In the genomic region with DNA sequence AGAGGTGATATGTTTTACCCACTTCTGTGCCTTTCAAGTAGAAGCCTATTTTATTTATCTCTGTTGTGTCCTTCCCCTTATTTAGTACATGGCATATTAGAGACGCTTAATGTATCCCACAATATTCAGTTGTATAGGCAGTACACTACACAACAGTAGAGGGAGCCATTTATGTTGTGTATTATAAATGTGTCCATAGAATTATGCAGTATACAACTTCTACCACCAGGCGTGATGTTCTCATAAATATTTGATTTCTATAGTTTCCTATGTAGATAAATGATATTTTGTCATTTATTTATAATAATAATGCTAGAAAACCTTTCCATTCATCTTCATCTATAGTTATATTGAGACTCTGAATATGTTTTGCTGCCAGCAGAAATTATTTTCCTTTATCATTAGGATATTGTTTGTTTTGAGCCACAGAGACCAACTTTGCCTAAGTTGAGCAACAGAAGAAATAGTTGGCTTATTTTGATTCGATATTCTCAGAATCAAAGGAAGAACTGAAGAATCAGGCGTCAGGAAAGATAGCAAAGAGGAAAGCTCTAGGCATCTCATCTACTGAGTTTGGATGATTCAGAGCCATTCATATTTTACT, we compare ENCODE assay signal across 9 cellular contexts.
DNase-seq lines count a peak whose midpoint lies in the region; ATAC-seq and TF ChIP-seq lines count a peak whose summit lies in the region.
"Had no signal": no experiment of that assay in that cellular context is flagged by ENCODE, and none has a peak within 500 bp of the region (broad histone marks: within the 10 kb centered on the region; RNA-seq: fewer than 3 reads in every experiment).

No MANE protein-coding gene starts in this region.

- no peaks in the 10 kb centered on the region for H3K27me3 Mint-ChIP-seq in brain
- H3K27me3 Mint-ChIP-seq: CD4-positive, CD25-positive, alpha-beta regulatory T cell had no signal

- DNase-seq in A172 (ENCODE audit: low spot score): peak; percentile 2
- peak; percentile 4 for DNase-seq in HuH-7.5 (ENCODE audit: low spot score)
- DNase-seq in NCI-H187 treated with DMSO at 0.1 percent for 48 hours (lab: John Stamatoyannopoulos, UW): no peak
- no peak for DNase-seq in left cardiac atrium
- no peak for DNase-seq in iPS-NIHi11 (ENCODE audit: low spot score)
- DNase-seq in Right ventricle myocardium inferior (ENCODE audit: missing footprints): no peak
- DNase-seq: CD4-positive, CD25-positive, alpha-beta regulatory T cell had no signal

- H3K4me1 Mint-ChIP-seq in brain: no peaks in the 10 kb centered on the region
- H3K4me1 Mint-ChIP-seq: CD4-positive, CD25-positive, alpha-beta regulatory T cell had no signal

- H3K36me3 Mint-ChIP-seq in brain: no peaks in the 10 kb centered on the region

- no peak overlapping the region for H3K4me3 Mint-ChIP-seq in brain
- H3K4me3 Mint-ChIP-seq: CD4-positive, CD25-positive, alpha-beta regulatory T cell had no signal

- peak; percentile 62 for ATAC-seq in GM19395 (IDR thresholded peaks at IDR 0.05; ENCODE audit: unreplicated experiment)
- ATAC-seq in left cardiac atrium: no peak
- no peak for ATAC-seq in Right ventricle myocardium inferior

- intact Hi-C loops in left cardiac atrium (cut with DNase I): no loop called here
- intact Hi-C loops in Right ventricle myocardium inferior (cut with DNase I): no loop called here

- TF ChIP-seq CTCF in brain (conservative IDR thresholded peaks at IDR 0.05): peak; percentile 43 to 58

- peaks cover 5 to 10% (median 7%) of the 10 kb centered on the region in 5 experiments for H3K9me3 Mint-ChIP-seq in brain

- no peak overlapping the region for H3K27ac Mint-ChIP-seq in brain
- H3K27ac Mint-ChIP-seq: CD4-positive, CD25-positive, alpha-beta regulatory T cell had no signal

Comparison
In these comparisons a context has a peak if more than half of its experiments do, and no peak if none do; other contexts are left out.
1. DNase-seq: peak in A172 (single experiment) and HuH-7.5 (single experiment); none in NCI-H187 treated with DMSO at 0.1 percent for 48 hours (single experiment), left cardiac atrium (single experiment), iPS-NIHi11 (single experiment) and Right ventricle myocardium inferior (single experiment).